In genomic region chr6:93419304-93420162, GRCh38 we compare ENCODE assay signal across 8 cellular contexts. TPM values are rescaled to one million over a fixed set of nuclear protein-coding genes. Genes with fewer than 3 reads are reported as not detected.
DNase-seq lines count a peak whose midpoint lies in the region; ATAC-seq lines count a peak whose summit lies in the region.

Gene EPHA7 (minus strand): TSS chr6:93419559. CDS start chr6:93419341, 218 bp downstream.

- H3K36me3 Mint-ChIP-seq in activated naive CD4-positive, alpha-beta T cell treated with anti-CD3 and anti-CD28 coated beads for 36 hours (ENCODE audit: low read depth): no peaks in the 10 kb centered on the region
- no peaks in the 10 kb centered on the region for H3K36me3 Mint-ChIP-seq in naive thymus-derived CD4-positive, alpha-beta T cell

- H3K27ac ChIP-seq in naive thymus-derived CD4-positive, alpha-beta T cell (ENCODE audit: low read depth, low read length): no peak within 1 kb of the TSS
- peak within 1 kb of the TSS; percentile 65 for H3K27ac ChIP-seq in temporal lobe (ENCODE audit: low read depth, low read length)

- no peaks in the 10 kb centered on the region for H3K4me1 ChIP-seq in naive thymus-derived CD4-positive, alpha-beta T cell (ENCODE audit: control insufficient read depth in 2 of 2, insufficient read depth in 2 of 2, low read length in 2 of 2)

- POLR2A ChIA-PET in naive thymus-derived CD4-positive, alpha-beta T cell (lab: Charles Lee): interaction anchor here (0.5 kb wide), 1 partner anchor 835 kb away, joined by 3 read pairs; no protein-coding TSS in a partner anchor

- no peak within 1 kb of the TSS for H3K4me3 ChIP-seq in naive thymus-derived CD4-positive, alpha-beta T cell (ENCODE audit: low read length)

- peaks cover 0 to 5% of the 10 kb centered on the region in 2 donors for H3K27me3 ChIP-seq in naive thymus-derived CD4-positive, alpha-beta T cell (ENCODE audit: control insufficient read depth in 2 of 2, insufficient read depth in 2 of 2, low read length in 2 of 2)

- CTCF ChIA-PET in activated naive CD4-positive, alpha-beta T cell treated with anti-CD3 and anti-CD28 coated beads for 36 hours (lab: Charles Lee): interaction anchor here (0.6 kb wide), 1 partner anchor 109 kb away, joined by 4 read pairs; no protein-coding TSS in a partner anchor
- CTCF ChIA-PET in naive thymus-derived CD4-positive, alpha-beta T cell (lab: Charles Lee): no interaction called here

- ATAC-seq in GM19324 (IDR thresholded peaks at IDR 0.05; ENCODE audit: low FRiP score, unreplicated experiment) (peak; percentile 63), HG03354 (IDR thresholded peaks at IDR 0.05; ENCODE audit: poor library complexity, severe bottlenecking, unreplicated experiment) (peak; percentile 95)
- peak; percentile 60 for ATAC-seq in naive thymus-derived CD4-positive, alpha-beta T cell

- H3K36me3 ChIP-seq in naive thymus-derived CD4-positive, alpha-beta T cell (ENCODE audit: control insufficient read depth in 2 of 3, insufficient read depth in 3 of 3, low read length in 3 of 3): no peaks in the 10 kb centered on the region

- H3K9me3 Mint-ChIP-seq in activated naive CD4-positive, alpha-beta T cell treated with anti-CD3 and anti-CD28 coated beads for 36 hours: no peaks in the 10 kb centered on the region
- peaks cover 0 to 9% (median 4%) of the 10 kb centered on the region in 11 donors for H3K9me3 Mint-ChIP-seq in naive thymus-derived CD4-positive, alpha-beta T cell

- peaks cover 18% of the 10 kb centered on the region for H3K4me1 Mint-ChIP-seq in activated naive CD4-positive, alpha-beta T cell treated with anti-CD3 and anti-CD28 coated beads for 36 hours (ENCODE audit: low read depth)
- H3K4me1 Mint-ChIP-seq in naive thymus-derived CD4-positive, alpha-beta T cell: peaks cover 0 to 33% (median 30%) of the 10 kb centered on the region in 7 donors

- peak within 1 kb of the TSS; percentile 65 for H3K4me3 Mint-ChIP-seq in activated naive CD4-positive, alpha-beta T cell treated with anti-CD3 and anti-CD28 coated beads for 36 hours
- H3K4me3 Mint-ChIP-seq in naive thymus-derived CD4-positive, alpha-beta T cell: peak within 1 kb of the TSS; percentile 72 to 90 (median 81)

- peak; percentile 50 to 99 (median 90) for DNase-seq in C1 segment of cervical spinal cord (lab: John Stamatoyannopoulos, UW)
- peak; percentile 96 for DNase-seq in NCI-H345 treated with DMSO at 0.1 percent for 48 hours (lab: John Stamatoyannopoulos, UW; ENCODE audit: unreplicated experiment)
- peak; percentile 40 for DNase-seq in activated naive CD4-positive, alpha-beta T cell treated with anti-CD3 and anti-CD28 coated beads for 36 hours
- DNase-seq in foreskin melanocyte: peak; percentile 53
- peak in 4 of 9 donors; percentile 6 to 60 (median 8) for DNase-seq in naive thymus-derived CD4-positive, alpha-beta T cell

- H3K27me3 Mint-ChIP-seq in activated naive CD4-positive, alpha-beta T cell treated with anti-CD3 and anti-CD28 coated beads for 36 hours (ENCODE audit: low read depth): peaks cover 62% of the 10 kb centered on the region
- peaks cover 43 to 63% (median 59%) of the 10 kb centered on the region in 5 donors for H3K27me3 Mint-ChIP-seq in naive thymus-derived CD4-positive, alpha-beta T cell

- no peak within 1 kb of the TSS for H3K27ac Mint-ChIP-seq in activated naive CD4-positive, alpha-beta T cell treated with anti-CD3 and anti-CD28 coated beads for 36 hours
- no peak within 1 kb of the TSS for H3K27ac Mint-ChIP-seq in naive thymus-derived CD4-positive, alpha-beta T cell

- intact Hi-C loops in activated naive CD4-positive, alpha-beta T cell treated with anti-CD3 and anti-CD28 coated beads for 36 hours (cut with micrococcal nuclease): loop anchor here (5.0 kb wide), 1 partner anchor 607 kb away; no protein-coding TSS in a partner anchor
- intact Hi-C loops in naive thymus-derived CD4-positive, alpha-beta T cell (cut with micrococcal nuclease): loop anchor here in 1 of 2 donors (10.0 kb wide), 1 partner anchor 605 kb away; no protein-coding TSS in a partner anchor

- no peaks in the 10 kb centered on the region for H3K9me3 ChIP-seq in naive thymus-derived CD4-positive, alpha-beta T cell (ENCODE audit: control insufficient read depth in 2 of 3, low read length in 3 of 3)

RNA-seq across cellular contexts. Expression of gene EPHA7, which starts in this region (rescaled TPM):
- total RNA-seq in activated naive CD4-positive, alpha-beta T cell treated with anti-CD3 and anti-CD28 coated beads for 36 hours: not detected
- total RNA-seq in naive thymus-derived CD4-positive, alpha-beta T cell: not detected
- not detected for polyA plus RNA-seq in naive thymus-derived CD4-positive, alpha-beta T cell
- 36.4 TPM for total RNA-seq in temporal lobe

Comparison
In these comparisons a context has a peak if more than half of its experiments do, and no peak if none do; other contexts are left out.
1. RNA of gene EPHA7 (total RNA-seq): 36.4 TPM in temporal lobe (single experiment); not detected in activated naive CD4-positive, alpha-beta T cell treated with anti-CD3 and anti-CD28 coated beads for 36 hours and not detected in naive thymus-derived CD4-positive, alpha-beta T cell; every median in the first group is over 10 times any median in the second.
2. Peak in DNase-seq in activated naive CD4-positive, alpha-beta T cell treated with anti-CD3 and anti-CD28 coated beads for 36 hours; RNA of the gene not detected or under 1 TPM.
3. Peak in ATAC-seq in naive thymus-derived CD4-positive, alpha-beta T cell; RNA of the gene not detected or under 1 TPM.
4. Peak in every context shown above with its lines, with median percentiles within 50 percentile points of each other: ATAC-seq.